Comparison of ENCODE assay signal across 13 cellular contexts in the genomic region with DNA sequence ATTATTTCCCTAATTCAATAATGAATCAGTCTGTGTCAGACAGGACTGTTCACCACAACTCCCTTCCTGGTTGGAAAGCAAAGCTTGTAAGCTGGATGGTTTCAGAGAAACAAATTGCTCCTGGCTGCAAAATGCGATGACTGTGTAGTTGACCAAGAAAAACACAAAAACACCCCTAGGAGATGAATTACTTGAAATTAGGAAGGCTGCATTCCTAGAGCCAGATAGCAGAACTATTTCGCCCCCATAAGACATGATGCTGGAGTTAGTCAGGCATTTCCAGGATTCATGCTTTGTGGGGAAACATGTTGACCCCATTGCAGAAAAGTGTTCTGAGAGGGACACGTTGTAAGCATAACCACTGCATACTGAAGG.
DNase-seq lines count a peak whose midpoint lies in the region; ATAC-seq and TF ChIP-seq lines count a peak whose summit lies in the region.
"Had no signal": no experiment of that assay in that cellular context is flagged by ENCODE, and none has a peak within 500 bp of the region (broad histone marks: within the 10 kb centered on the region; RNA-seq: fewer than 3 reads in every experiment).

No MANE protein-coding gene starts in this region.

- no peaks in the 10 kb centered on the region for H3K9me3 ChIP-seq in body of pancreas
- H3K9me3 ChIP-seq in right cardiac atrium (ENCODE audit: control insufficient read depth, low read length), result no peaks in the 10 kb centered on the region
- H3K9me3 ChIP-seq in stomach, result no peaks in the 10 kb centered on the region

- intact Hi-C loops in body of pancreas (cut with DNase I), result no loop called here
- intact Hi-C loops in right cardiac atrium (cut with DNase I), result no loop called here
- intact Hi-C loops in stomach (cut with DNase I; ENCODE audit: low total_unique reads), result no loop called here

- no peak for TF ChIP-seq EP300 in stomach (IDR thresholded peaks at IDR 0.05)

- H3K27me3 ChIP-seq in body of pancreas (no peaks in the 10 kb centered on the region), right cardiac atrium (ENCODE audit: control insufficient read depth, insufficient read depth) (no peaks in the 10 kb centered on the region), stomach (no peaks in the 10 kb centered on the region)
- H3K27me3 ChIP-seq: neural progenitor cell had no signal

- TF ChIP-seq CTCF in body of pancreas (IDR thresholded peaks at IDR 0.05) (no peak), stomach (IDR thresholded peaks at IDR 0.05) (no peak)

- ATAC-seq in body of pancreas, result peak; percentile 55
- ATAC-seq in right cardiac atrium, result peak; percentile 80 to 87
- no peak for ATAC-seq in GM18517 (IDR thresholded peaks at IDR 0.05; ENCODE audit: unreplicated experiment)

- DNase-seq in GM04503 (ENCODE audit: low read depth), result peak; percentile 53
- peak in 1 of 4 donors; percentile 29 for DNase-seq in body of pancreas
- DNase-seq in right cardiac atrium, result no peak
- DNase-seq in stomach, result no peak
- DNase-seq in stimulated activated naive CD4-positive, alpha-beta T cell treated with Interleukin-2 at 50 U/mL for 16 hours (lab: John Stamatoyannopoulos, UW), result no peak
- no peak for DNase-seq in H4 (ENCODE audit: low spot score)
- no peak for DNase-seq in effector CD4-positive, alpha-beta T cell
- DNase-seq: activated CD4-positive, alpha-beta T cell treated with anti-CD3 and anti-CD28 coated beads, Interleukin-2, amount 50 U/mL, for 4 hours; activated naive CD4-positive, alpha-beta T cell treated with Interleukin-2 at 50 U/mL for 16 hours; NCI-H774; stimulated activated CD4-positive, alpha-beta T cell treated with anti-CD3 and anti-CD28 coated beads, Interleukin-4, amount 100 ng/mL, for 1 hour had no signal

- TF ChIP-seq POLR2A in body of pancreas (IDR thresholded peaks at IDR 0.05) (no peak), stomach (IDR thresholded peaks at IDR 0.05) (no peak)

- no peak overlapping the region for H3K4me3 ChIP-seq in body of pancreas
- no peak overlapping the region for H3K4me3 ChIP-seq in right cardiac atrium (ENCODE audit: low read length)
- H3K4me3 ChIP-seq in stomach, result no peak overlapping the region
- H3K4me3 ChIP-seq: neural progenitor cell had no signal

- WGBS in body of pancreas, 2 donors, result 76 to 90% methylated on average over 3 of the region's 3 CpGs
- WGBS in right cardiac atrium, result 57% methylated on average over 3 of the region's 3 CpGs
- 62 to 80% (median 69%) methylated on average over 3 of the region's 3 CpGs for WGBS in stomach, 5 donors

- no peaks in the 10 kb centered on the region for H3K4me1 ChIP-seq in body of pancreas
- H3K4me1 ChIP-seq in right cardiac atrium (ENCODE audit: control insufficient read depth, insufficient read depth, low read length), result no peaks in the 10 kb centered on the region
- no peaks in the 10 kb centered on the region for H3K4me1 ChIP-seq in stomach
- H3K4me1 ChIP-seq: neural progenitor cell had no signal

- H3K27ac ChIP-seq in body of pancreas (no peak overlapping the region), right cardiac atrium (ENCODE audit: low read length) (no peak overlapping the region), stomach (peak overlapping the region in 3 of 5 donors; percentile 24 to 65 (median 43))
- H3K27ac ChIP-seq: neural progenitor cell had no signal

- H3K36me3 ChIP-seq in body of pancreas (replicated peaks in 1 of 2; ENCODE audit: insufficient read depth in 1 of 2, low read depth in 2 of 2) (no peaks in the 10 kb centered on the region), stomach (no peaks in the 10 kb centered on the region)
- H3K36me3 ChIP-seq: neural progenitor cell had no signal

Comparison
In these comparisons a context has a peak if more than half of its experiments do, and no peak if none do; other contexts are left out.
1. H3K27ac ChIP-seq: peak in stomach (3 of 5); none in body of pancreas (0 of 4) and right cardiac atrium (single experiment).